Comparison of ENCODE assay signal across 28 cellular contexts in the genomic region with DNA sequence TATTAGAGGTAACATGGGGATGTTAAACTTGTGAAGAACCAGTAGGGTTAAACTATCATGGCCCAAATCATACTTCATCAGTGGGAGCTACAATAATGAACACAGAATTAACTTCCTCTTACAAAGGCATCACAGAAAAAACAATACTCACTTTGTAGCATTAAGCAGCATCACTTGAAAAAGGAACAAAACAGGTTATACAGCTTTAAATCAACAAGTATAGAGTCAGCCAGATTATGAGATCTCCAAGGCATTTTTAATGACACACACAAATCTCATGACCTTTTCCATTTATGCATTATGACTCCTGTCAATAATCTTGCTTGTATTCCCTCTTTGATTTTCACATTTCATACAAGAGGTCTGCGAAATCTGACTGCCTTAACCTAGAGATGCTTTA. TPM values are rescaled to one million over a fixed set of nuclear protein-coding genes. Genes with fewer than 3 reads are reported as not detected.
DNase-seq lines count a peak whose midpoint lies in the region; TF ChIP-seq lines count a peak whose summit lies in the region.
"Had no signal": no experiment of that assay in that cellular context is flagged by ENCODE, and none has a peak within 500 bp of the region (broad histone marks: within the 10 kb centered on the region; RNA-seq: fewer than 3 reads in every experiment).

No MANE protein-coding gene starts in this region.

- no peaks in the 10 kb centered on the region for H3K27me3 ChIP-seq in breast epithelium
- H3K27me3 ChIP-seq: adrenal gland, dorsolateral prefrontal cortex, pancreas, Peyer's patch had no signal

- H3K4me3 Mint-ChIP-seq in MCF 10A (ENCODE audit: unreplicated experiment): no peak overlapping the region
- H3K4me3 Mint-ChIP-seq: activated naive CD4-positive, alpha-beta T cell treated with anti-CD3 and anti-CD28 coated beads, Interleukin-2, amount 10 ng/mL, durations not matched to agents 7 days and 5 days; activated T-helper 17 cell treated with anti-CD3 and anti-CD28 coated beads, Interleukin-2, amount 50 U/mL, for 72 hours; brain; CD4-positive, CD25-positive, alpha-beta regulatory T cell had no signal

- intact Hi-C loops in breast epithelium (cut with DNase I; ENCODE audit: low total_unique reads) (no loop called here), MCF 10A (cut with micrococcal nuclease) (no loop called here), lower leg skin (cut with DNase I; ENCODE audit: low total_unique reads) (no loop called here)

- H3K9me3 Mint-ChIP-seq in MCF 10A (ENCODE audit: unreplicated experiment): no peaks in the 10 kb centered on the region
- H3K9me3 Mint-ChIP-seq: activated T-helper 17 cell treated with anti-CD3 and anti-CD28 coated beads, Interleukin-2, amount 50 U/mL, for 72 hours; CD4-positive, CD25-positive, alpha-beta regulatory T cell had no signal

- peak overlapping the region; percentile 13 to 80 for H3K27ac ChIP-seq in breast epithelium
- H3K27ac ChIP-seq in VCaP: peak overlapping the region; percentile 55
- H3K27ac ChIP-seq: adrenal gland, dorsolateral prefrontal cortex, pancreas, Peyer's patch had no signal

- TF ChIP-seq POLR2A in breast epithelium (IDR thresholded peaks at IDR 0.05): no peak
- no peak for TF ChIP-seq POLR2A in lower leg skin (IDR thresholded peaks at IDR 0.05)

- WGBS in lower leg skin, 2 donors: 76 to 83% methylated on average over 1 of the region's 1 CpG

- no peak for DNase-seq in breast epithelium (ENCODE audit: low spot score in 2 of 2)
- no peak for DNase-seq in MCF 10A (ENCODE audit: unreplicated experiment)
- DNase-seq in foreskin melanocyte: peak; percentile 42
- no peak for DNase-seq in stimulated activated CD4-positive, alpha-beta T cell treated with anti-CD3 and anti-CD28 coated beads, Interleukin-1b, Interleukin-23, amount 100 ng/mL, for 48 hours
- DNase-seq in lower leg skin (ENCODE audit: low spot score in 2 of 2): no peak
- DNase-seq in NCI-H2081 treated with DMSO at 0.1 percent for 48 hours (lab: John Stamatoyannopoulos, UW): no peak
- DNase-seq in nucleus accumbens (lab: John Stamatoyannopoulos, UW): no peak
- DNase-seq: activated CD4-positive, alpha-beta T cell treated with anti-CD3 and anti-CD28 coated beads for 4 hours; activated naive CD4-positive, alpha-beta T cell treated with anti-CD3 and anti-CD28 coated beads, Interleukin-2, amount 10 ng/mL, durations not matched to agents 7 days and 5 days; adrenal gland; AML-193; CD4-positive, CD25-positive, alpha-beta regulatory T cell; dorsolateral prefrontal cortex; hippocampal formation; left cardiac atrium; NCI-H1092; NCI-H187 treated with DMSO at 0.1 percent for 48 hours; NCI-H226; NCI-H69; pancreas; Peyer's patch; retina; SHP77 treated with DMSO at 0.1 percent for 48 hours; stimulated activated naive CD4-positive, alpha-beta T cell; T-helper 9 cell had no signal

- H3K4me3 ChIP-seq in breast epithelium: no peak overlapping the region
- no peak overlapping the region for H3K4me3 ChIP-seq in lower leg skin (ENCODE audit: low read depth, poor library complexity, severe bottlenecking)
- H3K4me3 ChIP-seq: adrenal gland, dorsolateral prefrontal cortex, pancreas, Peyer's patch had no signal

- no peak overlapping the region for H3K27ac Mint-ChIP-seq in MCF 10A (ENCODE audit: low read depth, unreplicated experiment)
- H3K27ac Mint-ChIP-seq: activated naive CD4-positive, alpha-beta T cell treated with anti-CD3 and anti-CD28 coated beads, Interleukin-2, amount 10 ng/mL, durations not matched to agents 7 days and 5 days; activated T-helper 17 cell treated with anti-CD3 and anti-CD28 coated beads, Interleukin-2, amount 50 U/mL, for 72 hours; CD4-positive, CD25-positive, alpha-beta regulatory T cell had no signal

- H3K36me3 Mint-ChIP-seq in MCF 10A (ENCODE audit: insufficient read depth, unreplicated experiment): peaks cover 93% of the 10 kb centered on the region

- H3K4me1 Mint-ChIP-seq in MCF 10A (ENCODE audit: insufficient read depth, unreplicated experiment): no peaks in the 10 kb centered on the region
- H3K4me1 Mint-ChIP-seq: activated naive CD4-positive, alpha-beta T cell treated with anti-CD3 and anti-CD28 coated beads, Interleukin-2, amount 10 ng/mL, durations not matched to agents 7 days and 5 days; activated T-helper 17 cell treated with anti-CD3 and anti-CD28 coated beads, Interleukin-2, amount 50 U/mL, for 72 hours; brain had no signal

- POLR2A ChIA-PET in MCF 10A (lab: Yijun Ruan, JAX): interaction anchor here (1.1 to 2.0 kb wide), 4 partner anchors 15 to 27 kb away, joined by 6 to 7 read pairs (median 7); a partner anchor contains a TSS

- no TSS peak for BruUV-seq in MCF 10A (replicated peaks; lab: Mats Ljungman, UMichigan)

- H3K4me1 ChIP-seq in breast epithelium: no peaks in the 10 kb centered on the region
- H3K4me1 ChIP-seq: pancreas, Peyer's patch had no signal

- H3K36me3 ChIP-seq in breast epithelium: no peaks in the 10 kb centered on the region

- no peaks in the 10 kb centered on the region for H3K27me3 Mint-ChIP-seq in MCF 10A (ENCODE audit: insufficient read depth, unreplicated experiment)
- H3K27me3 Mint-ChIP-seq: activated naive CD4-positive, alpha-beta T cell treated with anti-CD3 and anti-CD28 coated beads, Interleukin-2, amount 10 ng/mL, durations not matched to agents 7 days and 5 days; activated T-helper 17 cell treated with anti-CD3 and anti-CD28 coated beads, Interleukin-2, amount 50 U/mL, for 72 hours; brain; CD4-positive, CD25-positive, alpha-beta regulatory T cell had no signal

- no peak for TF ChIP-seq CTCF in breast epithelium (IDR thresholded peaks at IDR 0.05)
- TF ChIP-seq CTCF in MCF 10A (IDR thresholded peaks at IDR 0.05; ENCODE audit: unreplicated experiment): no peak
- TF ChIP-seq CTCF in VCaP (conservative IDR thresholded peaks at IDR 0.05): no peak
- no peak for TF ChIP-seq CTCF in lower leg skin (IDR thresholded peaks at IDR 0.05)

- no peaks in the 10 kb centered on the region for H3K9me3 ChIP-seq in breast epithelium
- H3K9me3 ChIP-seq: pancreas, Peyer's patch had no signal

- CTCF ChIA-PET in MCF 10A (lab: Yijun Ruan, JAX): interaction anchor here (1.3 to 1.6 kb wide), 2 partner anchors 13 to 157 kb away, joined by 3 read pairs; no protein-coding TSS in a partner anchor

RNA-seq across cellular contexts. Expression of a gene that starts 18.3 kb away (rescaled TPM):
- total RNA-seq in breast epithelium: 100 to 1,000 TPM; 178 to 231 (median 202) TPM
- total RNA-seq in MCF 10A (2022): 68.0 and 96.8 TPM in 2 replicates
- 10 to 100 TPM; 69.4 to 95.0 (median 80.3) TPM for total RNA-seq in lower leg skin

RNA-seq across cellular contexts. Expression of a gene that starts 44.8 kb away (rescaled TPM):
- 10 to 100 TPM; 34.7 to 66.9 (median 55.9) TPM for total RNA-seq in breast epithelium
- total RNA-seq in MCF 10A (2022): 33.6 and 46.5 TPM in 2 replicates
- total RNA-seq in lower leg skin: 10 to 100 TPM; 19.1 to 37.2 (median 28.9) TPM
